1 cellular context compared by ENCODE assay signal in the genomic region with DNA sequence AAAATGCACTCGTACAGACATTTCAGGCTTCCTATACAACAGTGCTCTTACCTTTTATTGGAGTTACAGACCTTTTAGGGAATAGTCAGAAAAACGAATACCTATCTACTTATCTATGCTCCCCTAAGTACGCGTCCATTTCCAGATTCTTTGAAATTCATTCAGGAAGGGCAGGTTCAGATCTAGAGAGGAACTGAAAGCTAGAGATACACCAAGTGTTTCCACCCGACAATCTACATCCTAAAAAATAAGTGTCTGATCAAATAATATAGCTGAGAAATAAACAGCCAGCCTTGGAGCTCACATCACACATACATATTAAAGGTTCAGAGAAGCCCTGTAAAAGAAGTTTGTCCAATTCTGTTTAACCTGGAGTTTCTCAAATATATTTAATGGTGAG. TPM values are rescaled to one million over a fixed set of nuclear protein-coding genes. Genes with fewer than 3 reads are reported as not detected.
"Had no signal": no experiment of that assay in that cellular context is flagged by ENCODE, and none has a peak within 500 bp of the region (broad histone marks: within the 10 kb centered on the region; RNA-seq: fewer than 3 reads in every experiment).

No MANE protein-coding gene starts in this region.

RNA-seq across cellular contexts. Expression of a gene that starts 19.0 kb away (rescaled TPM):
- total RNA-seq: right atrium auricular region had no signal
